Comparison of ENCODE assay signal across 7 cellular contexts in the genomic region with DNA sequence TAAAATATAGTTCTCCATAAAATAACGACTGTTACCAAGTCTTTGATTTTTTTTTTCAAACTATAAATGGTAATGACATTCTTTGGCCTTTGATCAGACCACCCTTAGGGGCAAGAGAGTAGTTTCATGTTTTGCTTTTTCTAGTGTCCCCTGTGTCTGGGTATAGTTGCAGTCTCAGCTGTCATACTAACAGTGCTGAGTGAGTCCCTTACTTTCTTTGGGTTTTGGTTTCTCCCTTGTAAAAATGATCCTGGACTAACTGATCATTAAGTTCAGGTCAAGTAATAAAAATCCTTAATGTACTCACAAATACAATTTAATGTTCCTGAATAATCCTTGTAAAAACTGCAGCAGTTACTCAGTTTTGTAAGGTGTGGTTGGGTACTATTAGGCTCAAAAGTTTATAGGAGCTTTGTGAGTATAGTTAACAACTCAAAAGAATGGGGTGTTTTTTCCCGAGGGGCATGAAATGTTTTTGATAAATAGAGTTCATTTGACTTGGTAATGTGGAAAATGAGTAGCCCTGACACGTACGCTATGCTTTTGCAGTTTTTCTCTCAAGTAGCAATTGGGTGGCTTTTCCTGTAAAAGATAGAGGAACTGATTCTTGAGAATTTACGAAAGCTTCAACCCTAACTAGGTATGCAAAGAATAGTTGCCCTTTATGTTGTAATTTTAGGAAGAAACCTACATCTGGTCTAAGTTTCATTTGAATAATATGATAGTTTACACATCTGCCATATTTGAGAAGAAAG. TPM values are rescaled to one million over a fixed set of nuclear protein-coding genes. Genes with fewer than 3 reads are reported as not detected.
DNase-seq lines count a peak whose midpoint lies in the region; ATAC-seq and FAIRE-seq lines count a peak whose summit lies in the region.

No MANE protein-coding gene starts in this region.

- no peaks in the 10 kb centered on the region for H3K27me3 Mint-ChIP-seq in T-helper 1 cell treated with Interleukin-12 subunit alpha and Interleukin-12 subunit beta and Interleukin-4 antibody, amounts not matched to agents 30 μg/mL and 1 μg/mL, for 36 hours (ENCODE audit: low read depth)

- peaks cover 87% of the 10 kb centered on the region for H3K4me1 Mint-ChIP-seq in T-helper 1 cell treated with Interleukin-12 subunit alpha and Interleukin-12 subunit beta and Interleukin-4 antibody, amounts not matched to agents 30 μg/mL and 1 μg/mL, for 36 hours (ENCODE audit: low read depth)

- peak overlapping the region; percentile 57 for H3K4me3 Mint-ChIP-seq in T-helper 1 cell treated with Interleukin-12 subunit alpha and Interleukin-12 subunit beta and Interleukin-4 antibody, amounts not matched to agents 30 μg/mL and 1 μg/mL, for 36 hours

- no peaks in the 10 kb centered on the region for H3K27me3 ChIP-seq in small intestine (ENCODE audit: control insufficient read depth in 2 of 2, insufficient read depth in 2 of 2, low read length in 2 of 2)

- H3K9me3 ChIP-seq in small intestine (ENCODE audit: control insufficient read depth, low read depth), result no peaks in the 10 kb centered on the region

- ATAC-seq in GM19035 (IDR thresholded peaks at IDR 0.05; ENCODE audit: unreplicated experiment) (peak; percentile 47), HG03060 (IDR thresholded peaks at IDR 0.05; ENCODE audit: low read depth, unreplicated experiment) (peak; percentile 34)

- H3K9me3 Mint-ChIP-seq in T-helper 1 cell treated with Interleukin-12 subunit alpha and Interleukin-12 subunit beta and Interleukin-4 antibody, amounts not matched to agents 30 μg/mL and 1 μg/mL, for 36 hours, result no peaks in the 10 kb centered on the region

- DNase-seq in small intestine, result no peak
- DNase-seq in SW 1271 (lab: John Stamatoyannopoulos, UW), result no peak
- no peak for DNase-seq in AG08395 (ENCODE audit: low spot score)
- DNase-seq in stimulated activated CD4-positive, alpha-beta T cell treated with anti-CD3 and anti-CD28 coated beads, Interleukin-2, amount 100 ng/mL, for 24 hours, result no peak

- peak overlapping the region; percentile 20 to 66 for H3K27ac ChIP-seq in small intestine (ENCODE audit: low read depth in 1 of 2, low read length in 1 of 2)

- WGBS in small intestine, 3 donors, result 55 to 70% (median 61%) methylated on average over 5 of the region's 5 CpGs

- no peak overlapping the region for H3K4me3 ChIP-seq in small intestine (ENCODE audit: low read depth in 1 of 2, low read length in 2 of 2)

- no peak for FAIRE-seq in small intestine (lab: Jason Lieb, UNC)

- peaks cover 3 to 19% of the 10 kb centered on the region in 2 donors for H3K4me1 ChIP-seq in small intestine (ENCODE audit: control insufficient read depth in 2 of 2, insufficient read depth in 1 of 2, low read depth in 1 of 2, low read length in 1 of 2)

- no peaks in the 10 kb centered on the region for H3K36me3 ChIP-seq in small intestine (ENCODE audit: control insufficient read depth in 2 of 2, insufficient read depth in 2 of 2, low read length in 2 of 2)

- H3K27ac Mint-ChIP-seq in T-helper 1 cell treated with Interleukin-12 subunit alpha and Interleukin-12 subunit beta and Interleukin-4 antibody, amounts not matched to agents 30 μg/mL and 1 μg/mL, for 36 hours, result peak overlapping the region; percentile 95

- peaks cover 22% of the 10 kb centered on the region for H3K36me3 Mint-ChIP-seq in T-helper 1 cell treated with Interleukin-12 subunit alpha and Interleukin-12 subunit beta and Interleukin-4 antibody, amounts not matched to agents 30 μg/mL and 1 μg/mL, for 36 hours (ENCODE audit: low read depth)

RNA-seq across cellular contexts. Expression of gene PTPN1, which starts 6.2 kb away (rescaled TPM):
- polyA plus RNA-seq in small intestine, result 10 to 100 TPM in 1 of 3 donors, 1 to 10 TPM in 2; 6.5 to 16.6 (median 8.6) TPM
